12 cellular contexts compared by ENCODE assay signal in the genomic region with DNA sequence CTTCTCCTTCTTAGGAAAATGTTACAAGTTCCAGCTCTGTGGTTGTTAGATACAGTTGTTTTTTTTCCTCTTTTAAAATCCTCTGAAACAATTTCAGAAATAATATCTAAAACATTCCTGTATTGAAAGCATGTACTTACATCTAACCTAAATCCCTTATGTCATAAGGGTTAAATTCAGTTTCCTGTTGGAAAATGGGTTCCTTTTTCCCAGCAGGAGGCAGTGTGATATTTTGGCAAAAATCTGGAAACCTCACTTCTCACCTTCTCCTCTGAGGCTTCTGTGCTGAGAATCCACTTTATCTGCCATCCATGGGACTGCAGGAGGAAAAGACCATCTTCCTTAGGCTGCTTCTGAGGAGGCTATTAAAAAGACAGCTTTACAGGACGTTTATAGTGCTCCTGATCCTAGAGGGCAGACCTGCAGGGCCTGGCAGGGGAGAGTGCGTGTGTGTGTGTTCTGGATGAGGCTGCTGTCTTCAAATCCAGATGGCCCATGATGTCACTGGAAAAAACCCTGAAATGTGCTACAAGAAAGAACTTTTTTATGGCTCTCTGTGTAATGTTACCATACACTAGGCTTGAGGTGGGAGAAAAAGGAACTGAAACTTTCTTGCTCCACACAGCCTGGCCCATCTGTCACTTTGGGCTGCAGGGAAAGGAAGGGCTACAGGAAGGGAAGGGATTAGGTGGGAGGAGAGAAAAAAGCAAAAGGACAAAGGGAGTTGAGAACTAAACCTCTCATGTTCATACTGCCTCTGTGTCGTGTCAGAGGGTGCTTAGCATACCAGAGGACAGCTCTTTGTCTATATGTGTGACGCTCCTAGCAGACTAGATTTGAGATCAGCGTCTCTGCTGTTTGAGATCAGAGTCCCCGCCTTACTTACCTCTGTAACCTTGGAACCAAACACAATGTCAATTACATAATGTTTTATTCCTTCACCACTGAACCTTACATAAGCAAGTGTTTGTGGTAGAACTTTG.
A peak's percentile ranks its signal among the peaks of the same experiment; 100 is the strongest.
DNase-seq lines count a peak whose midpoint lies in the region; ATAC-seq and TF ChIP-seq lines count a peak whose summit lies in the region.
"Had no signal": no experiment of that assay in that cellular context is flagged by ENCODE, and none has a peak within 500 bp of the region (broad histone marks: within the 10 kb centered on the region; RNA-seq: fewer than 3 reads in every experiment).

No MANE protein-coding gene starts in this region.

- peaks cover 2% of the 10 kb centered on the region for H3K27me3 ChIP-seq in foreskin keratinocyte
- H3K27me3 ChIP-seq: heart left ventricle had no signal

- DNase-seq in CD1c-positive myeloid dendritic cell (ENCODE audit: extremely low spot score) (peak; percentile 6), GM20000 (ENCODE audit: low spot score) (peak; percentile 11), foreskin keratinocyte (no peak), D341Med (ENCODE audit: low spot score) (no peak), C1 segment of cervical spinal cord (lab: John Stamatoyannopoulos, UW) (no peak), retina (no peak)
- DNase-seq: amniotic stem cell, heart left ventricle, right cardiac atrium had no signal

- peak; percentile 73 for ATAC-seq in HG03442 (IDR thresholded peaks at IDR 0.05; ENCODE audit: unreplicated experiment)
- ATAC-seq in foreskin keratinocyte: no peak
- no peak for ATAC-seq in SK-N-SH treated with all-trans-retinoic acid at 6 μM for 48 hours

- no peaks in the 10 kb centered on the region for H3K4me1 ChIP-seq in foreskin keratinocyte
- H3K4me1 ChIP-seq: heart left ventricle had no signal

- no peak for TF ChIP-seq CTCF in GM20000 (IDR thresholded peaks at IDR 0.05; ENCODE audit: extremely low read depth, missing control alignments)
- peak; percentile 22 for TF ChIP-seq CTCF in foreskin keratinocyte (conservative IDR thresholded peaks at IDR 0.05)

- no peak overlapping the region for H3K27ac ChIP-seq in foreskin keratinocyte
- H3K27ac ChIP-seq: heart left ventricle, thoracic aorta had no signal

TF ChIP-seq in SK-N-SH treated with all-trans-retinoic acid at 6 μM for 48 hours, 23 proteins besides CTCF, POLR2A, EP300 and RAD21:
- no peak for TF ChIP-seq SNAI2 (CRISPR knock-in tag; IDR thresholded peaks at IDR 0.05)
- TF ChIP-seq, protein P1, sequence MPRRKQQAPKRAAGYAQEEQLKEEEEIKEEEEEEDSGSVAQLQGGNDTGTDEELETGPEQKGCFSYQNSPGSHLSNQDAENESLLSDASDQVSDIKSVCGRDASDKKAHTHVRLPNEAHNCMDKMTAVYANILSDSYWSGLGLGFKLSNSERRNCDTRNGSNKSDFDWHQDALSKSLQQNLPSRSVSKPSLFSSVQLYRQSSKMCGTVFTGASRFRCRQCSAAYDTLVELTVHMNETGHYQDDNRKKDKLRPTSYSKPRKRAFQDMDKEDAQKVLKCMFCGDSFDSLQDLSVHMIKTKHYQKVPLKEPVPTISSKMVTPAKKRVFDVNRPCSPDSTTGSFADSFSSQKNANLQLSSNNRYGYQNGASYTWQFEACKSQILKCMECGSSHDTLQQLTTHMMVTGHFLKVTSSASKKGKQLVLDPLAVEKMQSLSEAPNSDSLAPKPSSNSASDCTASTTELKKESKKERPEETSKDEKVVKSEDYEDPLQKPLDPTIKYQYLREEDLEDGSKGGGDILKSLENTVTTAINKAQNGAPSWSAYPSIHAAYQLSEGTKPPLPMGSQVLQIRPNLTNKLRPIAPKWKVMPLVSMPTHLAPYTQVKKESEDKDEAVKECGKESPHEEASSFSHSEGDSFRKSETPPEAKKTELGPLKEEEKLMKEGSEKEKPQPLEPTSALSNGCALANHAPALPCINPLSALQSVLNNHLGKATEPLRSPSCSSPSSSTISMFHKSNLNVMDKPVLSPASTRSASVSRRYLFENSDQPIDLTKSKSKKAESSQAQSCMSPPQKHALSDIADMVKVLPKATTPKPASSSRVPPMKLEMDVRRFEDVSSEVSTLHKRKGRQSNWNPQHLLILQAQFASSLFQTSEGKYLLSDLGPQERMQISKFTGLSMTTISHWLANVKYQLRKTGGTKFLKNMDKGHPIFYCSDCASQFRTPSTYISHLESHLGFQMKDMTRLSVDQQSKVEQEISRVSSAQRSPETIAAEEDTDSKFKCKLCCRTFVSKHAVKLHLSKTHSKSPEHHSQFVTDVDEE (CRISPR knock-in tag; IDR thresholded peaks at IDR 0.05): no peak
- TF ChIP-seq CSDC2 (CRISPR knock-in tag; IDR thresholded peaks at IDR 0.05): no peak
- no peak for TF ChIP-seq ZNF8 (CRISPR knock-in tag; IDR thresholded peaks at IDR 0.05)
- TF ChIP-seq, protein P2, sequence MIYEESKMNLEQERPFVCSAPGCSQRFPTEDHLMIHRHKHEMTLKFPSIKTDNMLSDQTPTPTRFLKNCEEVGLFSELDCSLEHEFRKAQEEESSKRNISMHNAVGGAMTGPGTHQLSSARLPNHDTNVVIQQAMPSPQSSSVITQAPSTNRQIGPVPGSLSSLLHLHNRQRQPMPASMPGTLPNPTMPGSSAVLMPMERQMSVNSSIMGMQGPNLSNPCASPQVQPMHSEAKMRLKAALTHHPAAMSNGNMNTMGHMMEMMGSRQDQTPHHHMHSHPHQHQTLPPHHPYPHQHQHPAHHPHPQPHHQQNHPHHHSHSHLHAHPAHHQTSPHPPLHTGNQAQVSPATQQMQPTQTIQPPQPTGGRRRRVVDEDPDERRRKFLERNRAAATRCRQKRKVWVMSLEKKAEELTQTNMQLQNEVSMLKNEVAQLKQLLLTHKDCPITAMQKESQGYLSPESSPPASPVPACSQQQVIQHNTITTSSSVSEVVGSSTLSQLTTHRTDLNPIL (CRISPR knock-in tag; IDR thresholded peaks at IDR 0.05; ENCODE audit: low read depth): no peak
- TF ChIP-seq ZFP3 (CRISPR knock-in tag; IDR thresholded peaks at IDR 0.05): no peak
- no peak for TF ChIP-seq BACH2 (CRISPR knock-in tag; IDR thresholded peaks at IDR 0.05; ENCODE audit: borderline replicate concordance)
- TF ChIP-seq ZFP30 (CRISPR knock-in tag; IDR thresholded peaks at IDR 0.05): no peak

Comparison
In these comparisons a context has a peak if more than half of its experiments do, and no peak if none do; other contexts are left out.
1. DNase-seq: peak in CD1c-positive myeloid dendritic cell (single experiment) and GM20000 (single experiment); none in foreskin keratinocyte (0 of 2), D341Med (single experiment), C1 segment of cervical spinal cord (0 of 14) and retina (single experiment).